ENCODE assay signal across 9 cellular contexts in the genomic region with DNA sequence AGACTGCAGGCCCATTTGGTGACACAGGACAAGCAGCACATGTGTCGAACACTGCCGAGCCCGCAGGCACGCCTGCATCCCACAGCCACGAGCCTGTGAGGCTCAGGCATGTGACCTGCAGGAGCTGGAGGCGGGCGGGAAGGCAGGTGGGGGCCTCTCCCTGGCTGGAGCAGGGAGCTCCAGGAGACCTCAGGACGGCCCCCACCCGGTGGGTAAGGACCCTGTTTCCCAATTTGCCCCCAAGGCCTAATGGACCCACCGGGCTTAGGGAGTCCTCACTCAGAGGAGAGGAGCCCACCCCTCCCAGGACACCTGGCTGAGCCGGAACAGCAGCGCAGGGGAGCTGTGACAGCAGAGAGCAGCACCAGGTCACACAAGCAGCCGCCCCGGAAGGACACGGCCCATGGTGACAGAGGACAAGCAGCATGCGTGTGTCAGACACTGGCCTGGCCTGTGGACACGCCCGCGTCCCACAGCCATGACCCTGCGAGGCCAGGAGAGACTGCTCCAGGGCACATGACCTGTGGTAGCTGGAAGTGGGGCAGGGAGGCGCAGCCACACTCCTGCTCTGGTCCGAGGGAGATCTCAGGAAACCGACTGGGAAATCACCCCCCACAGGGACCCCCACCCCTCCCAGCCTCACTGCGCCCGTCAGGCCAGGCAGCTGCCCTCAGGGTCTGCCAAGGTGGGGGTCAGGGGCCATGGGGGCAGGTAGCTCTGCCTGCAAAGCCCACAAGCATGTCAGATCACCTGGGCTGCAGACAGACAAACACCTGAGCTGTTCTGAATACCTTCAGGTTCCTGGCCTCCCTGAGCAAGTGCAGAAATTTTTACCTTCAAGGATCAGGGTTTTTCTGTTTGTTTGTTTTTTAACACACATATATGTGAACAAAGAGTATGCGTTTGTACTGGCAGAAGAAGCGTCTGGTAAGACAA. TPM values are rescaled to one million over a fixed set of nuclear protein-coding genes. Genes with fewer than 3 reads are reported as not detected.
DNase-seq lines count a peak whose midpoint lies in the region; ATAC-seq and TF ChIP-seq lines count a peak whose summit lies in the region.
"Had no signal": no experiment of that assay in that cellular context is flagged by ENCODE, and none has a peak within 500 bp of the region (broad histone marks: within the 10 kb centered on the region; RNA-seq: fewer than 3 reads in every experiment).

No MANE protein-coding gene starts in this region.

- no peak for DNase-seq in Calu3
- DNase-seq in LNCaP clone FGC (ENCODE audit: low read depth): no peak
- no peak for DNase-seq in nephron progenitor cell
- DNase-seq in activated gamma-delta T cell (lab: John Stamatoyannopoulos, UW): no peak
- DNase-seq: NCI-H82 had no signal

- intact Hi-C loops in Calu3 (cut with micrococcal nuclease; ENCODE audit: unreplicated experiment): no loop called here

- H3K9me3 Mint-ChIP-seq in Calu3 (ENCODE audit: low read depth, unreplicated experiment) (no peaks in the 10 kb centered on the region), brain (no peaks in the 10 kb centered on the region), nephron progenitor cell (no peaks in the 10 kb centered on the region)

- ATAC-seq in GM21825 (IDR thresholded peaks at IDR 0.05; ENCODE audit: unreplicated experiment): no peak
- no peak for ATAC-seq in GM19351 (IDR thresholded peaks at IDR 0.05; ENCODE audit: unreplicated experiment)
- no peak for ATAC-seq in GM18520 (IDR thresholded peaks at IDR 0.05; ENCODE audit: unreplicated experiment)

- H3K27me3 Mint-ChIP-seq in Calu3 (ENCODE audit: unreplicated experiment): no peaks in the 10 kb centered on the region
- peaks cover 13% of the 10 kb centered on the region for H3K27me3 Mint-ChIP-seq in brain
- H3K27me3 Mint-ChIP-seq in nephron progenitor cell (ENCODE audit: low read depth, poor library complexity): no peaks in the 10 kb centered on the region

- peaks cover 13% of the 10 kb centered on the region for H3K4me1 Mint-ChIP-seq in Calu3 (ENCODE audit: low read depth, unreplicated experiment)
- H3K4me1 Mint-ChIP-seq in brain: peaks cover 34% of the 10 kb centered on the region
- H3K4me1 Mint-ChIP-seq in nephron progenitor cell: peaks cover 24% of the 10 kb centered on the region

- CTCF ChIA-PET in Calu3 (lab: Charles Lee): no interaction called here

- TF ChIP-seq CTCF in Calu3 (IDR thresholded peaks at IDR 0.05; ENCODE audit: unreplicated experiment): no peak
- TF ChIP-seq CTCF in LNCaP clone FGC (IDR thresholded peaks at IDR 0.05; ENCODE audit: control insufficient read depth, extremely low read depth, insufficient read depth): no peak
- no peak for TF ChIP-seq CTCF in brain (conservative IDR thresholded peaks at IDR 0.05)
- TF ChIP-seq CTCF in nephron progenitor cell (IDR thresholded peaks at IDR 0.05): no peak

- H3K27ac Mint-ChIP-seq in Calu3 (ENCODE audit: unreplicated experiment): peak overlapping the region; percentile 44
- H3K27ac Mint-ChIP-seq in brain: no peak overlapping the region
- no peak overlapping the region for H3K27ac Mint-ChIP-seq in nephron progenitor cell

- H3K4me3 Mint-ChIP-seq in Calu3 (ENCODE audit: low read depth, unreplicated experiment) (no peak overlapping the region), brain (peak overlapping the region; percentile 56 to 90 (median 86)), nephron progenitor cell (peak overlapping the region; percentile 88)

- H3K36me3 Mint-ChIP-seq in Calu3 (ENCODE audit: insufficient read depth, unreplicated experiment) (peaks cover 95% of the 10 kb centered on the region), brain (no peaks in the 10 kb centered on the region), nephron progenitor cell (ENCODE audit: low read depth) (peaks cover 4% of the 10 kb centered on the region)

- H3K4me3 ChIP-seq in LNCaP clone FGC (ENCODE audit: low read depth, low read length): peak overlapping the region; percentile 73; the same call in 1 of the 2 replicates

- no TSS peak for BruUV-seq in Calu3 (replicated peaks; lab: Mats Ljungman, UMichigan)

RNA-seq across cellular contexts. Expression of gene SPSB3, which starts 2.4 kb away (rescaled TPM):
- 44.3 and 45.2 TPM in 2 replicates for total RNA-seq in Calu3 (2022)
- 119 TPM for polyA plus RNA-seq in brain (ENCODE audit: insufficient read depth, low read depth, low replicate concordance)

RNA-seq across cellular contexts. Expression of gene NUBP2, which starts 2.8 kb away (rescaled TPM):
- 91.8 and 98.1 TPM in 2 replicates for total RNA-seq in Calu3 (2022)
- 125 TPM for polyA plus RNA-seq in brain (ENCODE audit: insufficient read depth, low read depth, low replicate concordance)

RNA-seq across cellular contexts. Expression of gene MRPS34, which starts 7.1 kb away (rescaled TPM):
- 128 and 135 TPM in 2 replicates for total RNA-seq in Calu3 (2022)
- 163 TPM for polyA plus RNA-seq in brain (ENCODE audit: insufficient read depth, low read depth, low replicate concordance)

RNA-seq across cellular contexts. Expression of gene EME2, which starts 7.4 kb away (rescaled TPM):
- total RNA-seq in Calu3 (2022): 30.8 and 42.2 TPM in 2 replicates
- 1.0 TPM for polyA plus RNA-seq in brain (ENCODE audit: insufficient read depth, low read depth, low replicate concordance)

RNA-seq across cellular contexts. Expression of gene NME3, which starts 8.7 kb away (rescaled TPM):
- 64.3 and 73.1 TPM in 2 replicates for total RNA-seq in Calu3 (2022)
- 65.0 TPM for polyA plus RNA-seq in brain (ENCODE audit: insufficient read depth, low read depth, low replicate concordance)
